1 cellular context compared by ENCODE assay signal in genomic region chr14:32252030-32252670, GRCh38.
TF ChIP-seq lines count a peak whose summit lies in the region.

No MANE protein-coding gene starts in this region.

TF ChIP-seq in HepG2, 621 proteins besides CTCF, POLR2A, EP300 and RAD21 (continued from another document and continues in another):
- TF ChIP-seq RNF219 (CRISPR knock-in tag; IDR thresholded peaks at IDR 0.05) = no peak
- TF ChIP-seq RARG (CRISPR knock-in tag; IDR thresholded peaks at IDR 0.05; ENCODE audit: low read depth) = no peak
- TF ChIP-seq REPIN1 (CRISPR knock-in tag; IDR thresholded peaks at IDR 0.05; ENCODE audit: borderline replicate concordance, low read depth) = 0 out of 2 replicates have a peak, but pooled peaks have one; percentile 45
- no peak for TF ChIP-seq PAWR (CRISPR knock-in tag; IDR thresholded peaks at IDR 0.05; ENCODE audit: borderline replicate concordance)
- TF ChIP-seq ZNF75D (CRISPR knock-in tag; IDR thresholded peaks at IDR 0.05; ENCODE audit: borderline replicate concordance) = no peak
- no peak for TF ChIP-seq ZNF160 (CRISPR knock-in tag; IDR thresholded peaks at IDR 0.05)
- no peak for TF ChIP-seq ZNF687 (CRISPR knock-in tag; IDR thresholded peaks at IDR 0.05)
- TF ChIP-seq HNF1A (IDR thresholded peaks at IDR 0.05; ENCODE audit: low read depth) = no peak
- TF ChIP-seq HNF1A (CRISPR knock-in tag; IDR thresholded peaks at IDR 0.05; ENCODE audit: borderline replicate concordance) = no peak
- no peak for TF ChIP-seq ELK4 (CRISPR knock-in tag; IDR thresholded peaks at IDR 0.05; ENCODE audit: borderline replicate concordance)
- no peak for TF ChIP-seq ZSCAN31 (CRISPR knock-in tag; IDR thresholded peaks at IDR 0.05; ENCODE audit: low read depth)
- TF ChIP-seq CEBPG (CRISPR knock-in tag; IDR thresholded peaks at IDR 0.05) = peak; percentile 52; the same call in 1 of the 2 replicates
- TF ChIP-seq FOXA3 (CRISPR knock-in tag; IDR thresholded peaks at IDR 0.05) = peak; percentile 61; the same call in 1 of the 2 replicates
- no peak for TF ChIP-seq AHDC1 (CRISPR knock-in tag; IDR thresholded peaks at IDR 0.05; ENCODE audit: borderline replicate concordance)
- no peak for TF ChIP-seq ZNF513 (CRISPR knock-in tag; conservative IDR thresholded peaks at IDR 0.05)
- TF ChIP-seq RFX5 (IDR thresholded peaks at IDR 0.05; ENCODE audit: low read depth, low read length) = peak; percentile 21; the same call in 1 of the 2 replicates
- no peak for TF ChIP-seq IRF9 (CRISPR knock-in tag; IDR thresholded peaks at IDR 0.05; ENCODE audit: borderline replicate concordance)
- TF ChIP-seq ZNF207 (IDR thresholded peaks at IDR 0.05; ENCODE audit: borderline replicate concordance) = no peak
- no peak for TF ChIP-seq ZBTB20 (CRISPR knock-in tag; IDR thresholded peaks at IDR 0.05; ENCODE audit: borderline replicate concordance, low read depth)
- TF ChIP-seq ATF1 (CRISPR knock-in tag; IDR thresholded peaks at IDR 0.05) = no peak
- no peak for TF ChIP-seq POLR2AphosphoS5 (IDR thresholded peaks at IDR 0.05; ENCODE audit: low read depth, low read length)
- TF ChIP-seq CENPX (CRISPR knock-in tag; IDR thresholded peaks at IDR 0.05) = no peak
- TF ChIP-seq ARHGAP35 (CRISPR knock-in tag; IDR thresholded peaks at IDR 0.05; ENCODE audit: borderline replicate concordance) = no peak
- no peak for TF ChIP-seq ZNF619 (CRISPR knock-in tag; IDR thresholded peaks at IDR 0.05)
- TF ChIP-seq ZNF609 (CRISPR knock-in tag; IDR thresholded peaks at IDR 0.05; ENCODE audit: borderline replicate concordance) = no peak
- TF ChIP-seq NAIF1 (CRISPR knock-in tag; IDR thresholded peaks at IDR 0.05; ENCODE audit: borderline replicate concordance) = no peak
- no peak; the same call in 1 of the 2 replicates for TF ChIP-seq KLF9 (CRISPR knock-in tag; IDR thresholded peaks at IDR 0.05; ENCODE audit: low read depth)
- no peak for TF ChIP-seq ZNF768 (CRISPR knock-in tag; IDR thresholded peaks at IDR 0.05)
- no peak for TF ChIP-seq ARNT (IDR thresholded peaks at IDR 0.05)
- TF ChIP-seq ZNF678 (CRISPR knock-in tag; IDR thresholded peaks at IDR 0.05) = no peak
